ENCODE assay signal across 1 cellular context in the genomic region with DNA sequence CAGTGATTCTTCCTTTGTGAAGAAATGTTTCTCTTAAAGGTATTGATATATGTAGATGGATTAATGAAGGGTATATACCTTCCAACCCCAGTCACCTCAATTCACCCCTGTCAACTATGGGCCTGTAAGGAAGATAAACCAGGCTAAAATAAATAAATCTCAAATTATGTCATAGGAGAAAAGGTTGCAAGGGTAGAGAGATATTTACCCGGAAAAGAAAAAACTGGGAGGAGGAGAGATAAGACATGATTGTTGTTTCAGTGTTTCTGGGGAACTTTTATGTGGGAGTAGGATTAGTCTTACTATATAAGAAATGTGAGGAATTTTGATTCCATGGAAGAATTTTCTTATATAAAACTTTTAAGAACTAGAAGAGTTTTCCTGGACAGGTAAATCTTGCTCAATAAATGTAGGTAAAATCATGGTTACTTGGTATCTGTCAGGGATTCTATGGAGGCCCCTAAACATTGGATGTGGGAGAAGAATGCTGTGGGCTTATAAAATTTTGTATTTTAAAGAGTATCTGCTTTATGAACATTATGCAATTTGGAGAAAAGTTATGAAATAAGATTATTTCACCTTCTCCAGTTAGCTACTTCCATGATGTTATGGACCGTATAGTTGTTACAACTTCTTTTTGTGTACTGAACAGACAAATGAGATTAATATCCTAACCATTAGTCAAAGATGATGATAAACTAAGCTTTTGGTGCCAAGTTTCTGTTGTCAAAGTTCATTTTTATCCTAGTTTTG.
TF ChIP-seq lines count a peak whose summit lies in the region.

No MANE protein-coding gene starts in this region.

TF ChIP-seq in SK-N-SH, 30 proteins besides CTCF, POLR2A, EP300 and RAD21 (continued from another document):
- no peak for TF ChIP-seq EZH2phosphoT487 (IDR thresholded peaks at IDR 0.05; ENCODE audit: borderline replicate concordance, low read depth)
